ENCODE assay signal across 33 cellular contexts in the genomic region with DNA sequence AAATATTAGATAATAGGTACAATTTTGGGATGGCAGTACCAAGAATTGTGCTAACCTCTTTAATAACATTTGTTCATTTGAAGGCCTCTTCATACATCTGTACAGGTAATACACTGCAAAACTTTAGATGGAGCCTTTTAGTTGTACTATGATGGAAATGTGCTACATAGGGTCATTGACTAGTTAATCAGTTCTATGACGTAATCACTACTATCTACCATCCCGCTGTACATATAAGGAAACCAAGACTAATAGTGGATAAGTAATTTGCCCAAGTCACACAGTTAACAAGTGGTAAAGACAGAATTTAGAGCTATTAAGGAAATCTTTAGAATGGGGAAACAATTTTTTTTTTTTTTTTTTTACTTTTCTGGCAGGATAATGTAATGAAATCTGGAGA.
DNase-seq lines count a peak whose midpoint lies in the region; ATAC-seq, FAIRE-seq and TF ChIP-seq lines count a peak whose summit lies in the region.
"Had no signal": no experiment of that assay in that cellular context is flagged by ENCODE, and none has a peak within 500 bp of the region (broad histone marks: within the 10 kb centered on the region; RNA-seq: fewer than 3 reads in every experiment).

No MANE protein-coding gene starts in this region.

- no peaks in the 10 kb centered on the region for H3K36me3 ChIP-seq in HepG2 (replicated peaks in 1 of 2; ENCODE audit: control insufficient read depth in 1 of 2, insufficient read depth in 2 of 2, low read length in 2 of 2)
- H3K36me3 ChIP-seq in right lobe of liver: no peaks in the 10 kb centered on the region
- H3K36me3 ChIP-seq in IMR-90 (ENCODE audit: control insufficient read depth, insufficient read depth, low read length): no peaks in the 10 kb centered on the region
- no peaks in the 10 kb centered on the region for H3K36me3 ChIP-seq in GM12878 (ENCODE audit: control insufficient read depth in 2 of 2, insufficient read depth in 2 of 2, low read length in 1 of 2)
- H3K36me3 ChIP-seq: BE2C; BLaER1; BLaER1 treated with 17β-estradiol and CSF1 and Interleukin-3, amounts not matched to agents 10 nM and 100 nM had no signal

- TF ChIP-seq POLR2A in HepG2 (IDR thresholded peaks at IDR 0.05; ENCODE audit: insufficient read depth in 1 of 2, low read depth in 2 of 2, low read length in 2 of 2) (no peak), right lobe of liver (IDR thresholded peaks at IDR 0.05) (no peak), IMR-90 (IDR thresholded peaks at IDR 0.05; ENCODE audit: low read depth, low read length) (no peak), GM12878 (IDR thresholded peaks at IDR 0.05; ENCODE audit: low read depth, low read length) (no peak)

- H2AK5ac ChIP-seq in IMR-90 (ENCODE audit: low read depth, low read length): no peak overlapping the region

- H2BK5ac ChIP-seq in IMR-90 (ENCODE audit: low read depth, low read length, poor library complexity, severe bottlenecking): no peak overlapping the region

- no peak overlapping the region for H4K5ac ChIP-seq in IMR-90 (ENCODE audit: low read depth, low read length)

- H3K14ac ChIP-seq in IMR-90 (replicated peaks; ENCODE audit: low read depth, low read length): no peak overlapping the region

- in situ Hi-C loops in HepG2 (cut with HindIII; ENCODE audit: extremely low pct_ligation_motif_present, low pct_unique_long_range_greater_than_20kb) (no loop called here), IMR-90 (cut with MboI; ENCODE audit: low sequenced_read_pairs) (no loop called here), GM12878 (cut with MboI) (no loop called here)

- CTCF ChIA-PET in HepG2 (lab: Yijun Ruan, JAX; ENCODE audit: low intra/inter-chr PET ratio, low total read pairs) (no interaction called here), IMR-90 (lab: Yijun Ruan, JAX) (no interaction called here), GM12878 (lab: Yijun Ruan, JAX) (no interaction called here)

- H3K4me2 ChIP-seq in HepG2 (ENCODE audit: low read depth, low read length): no peak overlapping the region
- H3K4me2 ChIP-seq in IMR-90 (ENCODE audit: low read depth, low read length): no peak overlapping the region
- no peak overlapping the region for H3K4me2 ChIP-seq in GM12878 (ENCODE audit: control insufficient read depth, insufficient read depth)
- H3K4me2 ChIP-seq: A549; BLaER1; BLaER1 treated with 17β-estradiol and CSF1 and Interleukin-3, amounts not matched to agents 10 nM and 100 nM had no signal

- 39% methylated on average over 2 of the region's 2 CpGs for WGBS in HepG2 (ENCODE audit: low lambda C conversion rate)
- WGBS in right lobe of liver (ENCODE audit: insufficient coverage, low coverage, low lambda C conversion rate, missing lambda C conversion rate): 87% methylated on average over 2 of the region's 2 CpGs
- no CpG with 5 or more reads among the region's 2 CpGs for WGBS in IMR-90 (ENCODE audit: extremely low coverage in 2 of 2, insufficient read length in 1 of 2), 2 experiments
- 75% methylated on average over 2 of the region's 2 CpGs for WGBS in GM12878 (ENCODE audit: insufficient coverage, insufficient replicate concordance, low lambda C conversion rate, missing lambda C conversion rate)

- H3K23ac ChIP-seq in IMR-90 (ENCODE audit: low read depth, low read length): no peak overlapping the region

- DNase-seq in HepG2 (ENCODE audit: low spot score) (no peak), right lobe of liver (no peak), IMR-90 (no peak), GM12878 (ENCODE audit: low read depth, low spot score) (no peak), NK-92 (lab: John Stamatoyannopoulos, UW; ENCODE audit: unreplicated experiment) (no peak)
- DNase-seq: 8988T; ACHN; AML-193; BE2C; C1 segment of cervical spinal cord; Caco-2; Calu3; CD4-positive, alpha-beta memory T cell; CD4-positive, alpha-beta T cell; CD4-positive, CD25-positive, alpha-beta regulatory T cell; CD8-positive, alpha-beta memory T cell; CD8-positive, alpha-beta T cell; COR-L47; DMS 273 treated with DMSO at 0.1 percent for 48 hours; DMS153; DMS53; DMS79; DMS79 treated with DMSO at 0.1 percent for 48 hours; DND-41; EL had no signal

- H2BK15ac ChIP-seq in IMR-90 (ENCODE audit: low read depth, low read length): no peak overlapping the region

- no peak overlapping the region for H3K9ac ChIP-seq in HepG2 (ENCODE audit: insufficient read depth, low read depth, low read length)
- H3K9ac ChIP-seq in IMR-90 (ENCODE audit: low read depth, low read length): no peak overlapping the region
- H3K9ac ChIP-seq in GM12878 (ENCODE audit: control insufficient read depth, insufficient read depth, low read length): no peak overlapping the region
- H3K9ac ChIP-seq: BLaER1; BLaER1 treated with 17β-estradiol and CSF1 and Interleukin-3, amounts not matched to agents 10 nM and 100 nM had no signal

- no peak overlapping the region for H3K27ac ChIP-seq in HepG2 (ENCODE audit: extremely low read length, insufficient read depth, low read length)
- H3K27ac ChIP-seq in right lobe of liver: no peak overlapping the region
- no peak overlapping the region for H3K27ac ChIP-seq in IMR-90 (ENCODE audit: insufficient read depth, low read length)
- no peak overlapping the region for H3K27ac ChIP-seq in GM12878 (ENCODE audit: control insufficient read depth, insufficient read depth)
- H3K27ac ChIP-seq: 22Rv1; A549; BLaER1; BLaER1 treated with 17β-estradiol and CSF1 and Interleukin-3, amounts not matched to agents 10 nM and 100 nM; C4-2B had no signal

- H3K27me3 ChIP-seq in HepG2 (ENCODE audit: control insufficient read depth in 1 of 2, insufficient read depth in 2 of 2, low read length in 2 of 2) (no peaks in the 10 kb centered on the region; a peak in 1 of 5 replicates), right lobe of liver (no peaks in the 10 kb centered on the region), IMR-90 (ENCODE audit: control insufficient read depth, insufficient read depth, low read length) (no peaks in the 10 kb centered on the region), GM12878 (replicated peaks in 1 of 2; ENCODE audit: control insufficient read depth in 2 of 2, insufficient read depth in 2 of 2, low read length in 1 of 2) (no peaks in the 10 kb centered on the region; a peak in 1 of 4 replicates)
- H3K27me3 ChIP-seq: BE2C; BLaER1; BLaER1 treated with 17β-estradiol and CSF1 and Interleukin-3, amounts not matched to agents 10 nM and 100 nM had no signal

- FAIRE-seq in HepG2 (lab: Jason Lieb, UNC): no peak
- no peak for FAIRE-seq in GM12878 (lab: Jason Lieb, UNC)
- FAIRE-seq: A204.1, A549, D721Med had no signal

- H3K4me1 ChIP-seq in HepG2 (ENCODE audit: insufficient read depth, low read length) (no peaks in the 10 kb centered on the region), right lobe of liver (no peaks in the 10 kb centered on the region), IMR-90 (ENCODE audit: control insufficient read depth, insufficient read depth, low read length) (no peaks in the 10 kb centered on the region), GM12878 (ENCODE audit: control insufficient read depth, insufficient read depth, low read length) (no peaks in the 10 kb centered on the region)
- H3K4me1 ChIP-seq: A549, BE2C, Caco-2 had no signal

- no peak overlapping the region for H3K56ac ChIP-seq in IMR-90 (ENCODE audit: extremely low read depth, insufficient read depth, low read length)

- no peak overlapping the region for H2BK20ac ChIP-seq in IMR-90 (ENCODE audit: low read depth, low read length)

- RAD21 ChIA-PET in GM12878 (lab: Charles Lee; ENCODE audit: unreplicated experiment): no interaction called here

- no peak overlapping the region for H3K4ac ChIP-seq in IMR-90 (ENCODE audit: low read depth, low read length)

- H3K9me3 ChIP-seq in HepG2 (ENCODE audit: low read length): no peaks in the 10 kb centered on the region
- no peaks in the 10 kb centered on the region for H3K9me3 ChIP-seq in right lobe of liver
- no peaks in the 10 kb centered on the region for H3K9me3 ChIP-seq in IMR-90 (ENCODE audit: control insufficient read depth, insufficient read depth, low read length)
- no peaks in the 10 kb centered on the region for H3K9me3 ChIP-seq in GM12878 (replicated peaks; ENCODE audit: control insufficient read depth, insufficient read depth, low read length)
- H3K9me3 ChIP-seq: A549; BE2C; BLaER1; BLaER1 treated with 17β-estradiol and CSF1 and Interleukin-3, amounts not matched to agents 10 nM and 100 nM; Caco-2 had no signal

- H2AFZ ChIP-seq in HepG2 (ENCODE audit: low read length) (no peak overlapping the region), IMR-90 (replicated peaks; ENCODE audit: low read length, poor library complexity) (no peak overlapping the region), GM12878 (ENCODE audit: control insufficient read depth, low read depth, low read length) (no peak overlapping the region)

- no peak overlapping the region for H2AK9ac ChIP-seq in IMR-90 (replicated peaks; ENCODE audit: low read depth, low read length, poor library complexity)

- H3K18ac ChIP-seq in IMR-90 (ENCODE audit: low read depth, low read length): no peak overlapping the region

- no peak overlapping the region for H4K8ac ChIP-seq in IMR-90 (ENCODE audit: low read depth in 2 of 2, low read length in 2 of 2)

- TF ChIP-seq RAD21 in HepG2 (CRISPR knock-in tag; IDR thresholded peaks at IDR 0.05) (no peak), IMR-90 (IDR thresholded peaks at IDR 0.05; ENCODE audit: low read length) (no peak), GM12878 (IDR thresholded peaks at IDR 0.05; ENCODE audit: insufficient read depth, low read depth, low read length) (no peak)

- SMC1A ChIA-PET in GM12878 (lab: Charles Lee; ENCODE audit: uncharacterized antibody, unreplicated experiment): interaction anchor here (0.6 kb wide), 1 partner anchor 209 kb away, joined by 3 read pairs; no protein-coding TSS in a partner anchor

- no peak overlapping the region for H4K91ac ChIP-seq in IMR-90 (ENCODE audit: insufficient read depth, low read depth, low read length)

- H3K9me1 ChIP-seq in IMR-90 (ENCODE audit: insufficient read depth, low read length): no peaks in the 10 kb centered on the region

- ATAC-seq in HepG2: no peak
- ATAC-seq in right lobe of liver: no peak
- no peak for ATAC-seq in IMR-90 (ENCODE audit: low read depth)
- no peak for ATAC-seq in GM12878
- no peak for ATAC-seq in HG03521 (IDR thresholded peaks at IDR 0.05; ENCODE audit: unreplicated experiment)
- ATAC-seq: A549; CD8-positive, alpha-beta T cell had no signal

- H4K20me1 ChIP-seq in HepG2 (ENCODE audit: insufficient read depth, low read length): no peaks in the 10 kb centered on the region
- no peaks in the 10 kb centered on the region for H4K20me1 ChIP-seq in IMR-90 (ENCODE audit: insufficient read depth, low read length)
- H4K20me1 ChIP-seq in GM12878 (ENCODE audit: control insufficient read depth, insufficient read depth): no peaks in the 10 kb centered on the region
- H4K20me1 ChIP-seq: BLaER1; BLaER1 treated with 17β-estradiol and CSF1 and Interleukin-3, amounts not matched to agents 10 nM and 100 nM had no signal

- POLR2A ChIA-PET in HepG2 (lab: Yijun Ruan, JAX): no interaction called here
- POLR2A ChIA-PET in IMR-90 (lab: Charles Lee; ENCODE audit: unreplicated experiment): no interaction called here
- POLR2A ChIA-PET in GM12878 (lab: Charles Lee): no interaction called here

- TF ChIP-seq CTCF in HepG2 (CRISPR knock-in tag; IDR thresholded peaks at IDR 0.05) (no peak), right lobe of liver (IDR thresholded peaks at IDR 0.05) (no peak), IMR-90 (conservative IDR thresholded peaks at IDR 0.05; ENCODE audit: low read depth, low read length) (no peak), GM12878 (IDR thresholded peaks at IDR 0.05 in 2 of 3, conservative IDR thresholded peaks at IDR 0.05 in 1 of 3; ENCODE audit: control insufficient read depth in 2 of 3, extremely low read depth in 1 of 3, insufficient read depth in 1 of 3, low read depth in 3 of 3, low read length in 3 of 3) (no peak)

- no peaks in the 10 kb centered on the region for H3K79me1 ChIP-seq in IMR-90 (ENCODE audit: low read depth in 1 of 2, low read length in 2 of 2)

- TF ChIP-seq EP300 in HepG2 (IDR thresholded peaks at IDR 0.05; ENCODE audit: low read depth in 2 of 2, low read length in 2 of 2) (no peak), HepG2 (CRISPR knock-in tag; IDR thresholded peaks at IDR 0.05; ENCODE audit: borderline replicate concordance) (no peak), GM12878 (IDR thresholded peaks at IDR 0.05; ENCODE audit: borderline replicate concordance in 1 of 2, control insufficient read depth in 1 of 2, low read depth in 2 of 2, low read length in 2 of 2) (no peak)

- no peak overlapping the region for H3K4me3 ChIP-seq in HepG2 (replicated peaks in 1 of 3; ENCODE audit: insufficient read depth in 1 of 3, low read depth in 2 of 3, low read length in 3 of 3)
- H3K4me3 ChIP-seq in right lobe of liver: no peak overlapping the region
- no peak overlapping the region for H3K4me3 ChIP-seq in IMR-90 (ENCODE audit: insufficient read depth, low read depth, low read length)
- no peak overlapping the region for H3K4me3 ChIP-seq in GM12878
- H3K4me3 ChIP-seq: A549; BLaER1; BLaER1 treated with 17β-estradiol and CSF1 and Interleukin-3, amounts not matched to agents 10 nM and 100 nM had no signal

- dilution Hi-C loops in IMR-90 (cut with HindIII; ENCODE audit: low sequenced_read_pairs, unreplicated experiment): no loop called here

- intact Hi-C loops in HepG2 (cut with micrococcal nuclease; ENCODE audit: unreplicated experiment) (no loop called here), right lobe of liver (cut with DNase I) (no loop called here), IMR-90 (cut with micrococcal nuclease) (no loop called here), GM12878 (cut with micrococcal nuclease; ENCODE audit: unreplicated experiment) (no loop called here)

- BruUV-seq in HepG2 (replicated peaks; lab: Mats Ljungman, UMichigan) (no TSS peak), IMR-90 (replicated peaks; lab: Mats Ljungman, UMichigan) (no TSS peak), GM12878 (replicated peaks; lab: Mats Ljungman, UMichigan) (no TSS peak)

- no peak overlapping the region for H2BK120ac ChIP-seq in IMR-90 (ENCODE audit: low read depth, low read length)

- H3K79me2 ChIP-seq in HepG2 (ENCODE audit: insufficient read depth, low read length): no peaks in the 10 kb centered on the region
- no peaks in the 10 kb centered on the region for H3K79me2 ChIP-seq in GM12878 (ENCODE audit: control insufficient read depth, insufficient read depth, low read length)
